ENCODE assay signal across 8 cellular contexts in the genomic region with DNA sequence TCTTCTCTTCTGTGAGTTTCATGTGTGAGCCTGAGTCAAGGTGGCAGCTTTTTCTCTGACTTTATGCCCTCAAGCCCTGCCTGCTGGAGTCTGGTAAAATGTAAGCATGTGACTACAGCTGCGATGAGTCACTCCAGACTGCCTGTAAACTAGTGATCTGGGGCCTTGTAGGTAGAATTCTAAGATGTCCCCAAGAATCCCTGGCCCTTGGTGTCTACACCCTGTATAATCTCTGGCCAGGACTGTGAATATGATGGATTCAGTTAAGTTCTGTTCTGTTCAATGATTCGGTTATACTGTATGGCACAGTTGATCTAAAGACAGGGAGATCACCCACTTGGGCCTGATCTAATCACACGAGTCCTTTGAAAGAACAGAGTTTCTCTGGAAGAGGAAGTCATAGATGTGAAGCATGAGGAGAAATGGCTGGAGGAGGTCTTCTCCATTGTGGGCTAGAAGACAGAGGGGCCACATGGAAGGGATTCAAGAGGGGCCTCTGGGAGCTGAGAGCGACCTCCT.
DNase-seq lines count a peak whose midpoint lies in the region; ATAC-seq lines count a peak whose summit lies in the region.

No MANE protein-coding gene starts in this region.

- ATAC-seq in HG03571 (IDR thresholded peaks at IDR 0.05; ENCODE audit: unreplicated experiment) (no peak), HG02885 (IDR thresholded peaks at IDR 0.05; ENCODE audit: poor library complexity, unreplicated experiment) (no peak)

- H3K4me1 ChIP-seq in rectal smooth muscle tissue (ENCODE audit: control insufficient read depth, insufficient read depth, low read length): peaks cover 9% of the 10 kb centered on the region

- DNase-seq in SIG-M5 treated with dmso at 0.1 percent for 504 hours (lab: John Stamatoyannopoulos, UW; ENCODE audit: unreplicated experiment) (peak; percentile 50), SIG-M5 (lab: John Stamatoyannopoulos, UW) (no peak), NOMO-1 (lab: John Stamatoyannopoulos, UW; ENCODE audit: unreplicated experiment in 2 of 2) (peak; percentile 29 to 65), dedifferentiated amniotic fluid mesenchymal stem cell (ENCODE audit: extremely low spot score) (peak; percentile 68)
- no peak for DNase-seq in stimulated activated naive CD4-positive, alpha-beta T cell (lab: John Stamatoyannopoulos, UW)

- no peak overlapping the region for H3K9ac ChIP-seq in rectal smooth muscle tissue (ENCODE audit: low read length)

- H3K27me3 ChIP-seq in rectal smooth muscle tissue (ENCODE audit: control insufficient read depth, insufficient read depth, low read length): no peaks in the 10 kb centered on the region

- no peak overlapping the region for H3K4me3 ChIP-seq in rectal smooth muscle tissue (ENCODE audit: low read length)

- peak overlapping the region; percentile 65 for H3K27ac ChIP-seq in rectal smooth muscle tissue (ENCODE audit: low read depth, low read length)

- no peaks in the 10 kb centered on the region for H3K36me3 ChIP-seq in rectal smooth muscle tissue (ENCODE audit: control insufficient read depth, insufficient read depth, low read length)

Comparison
In these comparisons a context has a peak if more than half of its experiments do, and no peak if none do; other contexts are left out.
1. DNase-seq: peak in SIG-M5 treated with dmso at 0.1 percent for 504 hours (single experiment), NOMO-1 (2 of 2) and dedifferentiated amniotic fluid mesenchymal stem cell (single experiment); none in SIG-M5 (single experiment) and stimulated activated naive CD4-positive, alpha-beta T cell (0 of 6).